19 cellular contexts compared by ENCODE assay signal in the genomic region with DNA sequence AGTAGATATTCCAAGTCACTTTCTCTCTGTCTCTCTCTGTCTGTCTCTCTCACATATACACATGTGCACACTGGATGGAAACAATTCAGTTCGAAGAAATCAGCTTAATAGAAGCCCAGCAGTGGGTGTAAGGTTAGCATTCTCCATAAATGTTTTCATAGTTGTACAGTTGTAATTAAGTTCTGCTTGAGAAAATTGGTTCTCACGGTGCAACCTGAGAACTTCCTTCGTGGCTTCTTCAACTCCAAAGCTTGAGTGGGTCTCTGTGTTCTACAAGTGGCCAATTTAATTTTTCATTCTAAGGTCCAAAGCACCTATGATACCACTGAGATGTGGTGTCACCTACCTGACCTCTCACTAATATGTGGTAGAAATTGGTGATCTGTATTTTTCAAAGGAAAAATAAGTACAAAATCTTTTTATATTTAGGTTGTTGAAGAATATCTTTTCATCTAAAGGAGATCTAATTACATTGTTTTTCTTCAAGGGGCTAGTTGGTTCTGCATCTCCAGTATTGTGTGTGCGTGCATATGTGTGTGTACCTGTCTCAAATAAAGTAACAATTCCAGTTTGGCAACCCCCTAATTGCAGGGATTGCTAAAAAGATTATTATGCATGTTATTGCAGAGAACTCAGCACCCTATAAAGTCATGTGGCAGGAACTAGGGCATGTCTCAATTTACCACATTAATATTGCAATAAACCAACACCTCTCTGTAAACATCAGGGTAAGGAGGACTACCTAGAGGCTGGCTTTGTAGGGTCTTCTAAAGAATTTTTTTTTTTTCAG.
"Had no signal": no experiment of that assay in that cellular context is flagged by ENCODE, and none has a peak within 500 bp of the region (broad histone marks: within the 10 kb centered on the region; RNA-seq: fewer than 3 reads in every experiment).

No MANE protein-coding gene starts in this region.

- H3K4me1 Mint-ChIP-seq: neural progenitor cell; stimulated activated effector memory CD8-positive, alpha-beta T cell treated with anti-CD3 and anti-CD28 coated beads, Interleukin-12 subunit alpha, Interleukin-12 subunit beta, amount 100 ng/mL, for 72 hours had no signal

- H3K36me3 ChIP-seq: ascending aorta, neural progenitor cell, ovary, right lobe of liver, upper lobe of right lung had no signal

- H3K27me3 ChIP-seq: ascending aorta, neural progenitor cell, ovary, right lobe of liver, upper lobe of right lung had no signal

- H3K4me1 ChIP-seq: ascending aorta, upper lobe of right lung had no signal

- H3K27ac ChIP-seq: ascending aorta, coronary artery, neural progenitor cell, ovary, right lobe of liver, upper lobe of right lung had no signal

- ATAC-seq: activated T-cell treated with anti-CD3 and anti-CD28 coated beads, Interleukin-2, amount 50 U/mL, for 72 hours; left ventricle myocardium superior; right lobe of liver; stimulated activated effector memory CD8-positive, alpha-beta T cell treated with anti-CD3 and anti-CD28 coated beads, Interleukin-12 subunit alpha, Interleukin-12 subunit beta, amount 100 ng/mL, for 72 hours; upper lobe of right lung had no signal

- H3K4me3 Mint-ChIP-seq: activated T-cell treated with anti-CD3 and anti-CD28 coated beads, Interleukin-2, amount 50 U/mL, for 72 hours; neural progenitor cell; stimulated activated effector memory CD8-positive, alpha-beta T cell treated with anti-CD3 and anti-CD28 coated beads, Interleukin-12 subunit alpha, Interleukin-12 subunit beta, amount 100 ng/mL, for 72 hours had no signal

- H3K9me3 ChIP-seq: ascending aorta, ovary, right lobe of liver, upper lobe of right lung had no signal

- H3K9ac ChIP-seq: neural progenitor cell had no signal

- H3K36me3 Mint-ChIP-seq: neural progenitor cell; stimulated activated effector memory CD8-positive, alpha-beta T cell treated with anti-CD3 and anti-CD28 coated beads, Interleukin-12 subunit alpha, Interleukin-12 subunit beta, amount 100 ng/mL, for 72 hours had no signal

- DNase-seq: activated CD4-positive, alpha-beta T cell treated with anti-CD3 and anti-CD28 coated beads, Interleukin-2, amount 50 U/mL, for 1 hour; activated CD4-positive, CD25-positive, alpha-beta regulatory T cell treated with anti-CD3 and anti-CD28 coated beads, Interleukin-2, amount 50 U/mL, for 72 hours; activated CD8-positive, alpha-beta memory T cell treated with anti-CD3 and anti-CD28 coated beads for 24 hours; activated CD8-positive, alpha-beta memory T cell treated with anti-CD3 and anti-CD28 coated beads, Interleukin-2, amount 50 U/mL, for 48 hours; activated effector memory CD4-positive, alpha-beta T cell treated with anti-CD3 and anti-CD28 coated beads, Interleukin-2, amount 50 U/mL, for 16 hours; activated naive CD4-positive, alpha-beta T cell treated with anti-CD3 and anti-CD28 coated beads, Interleukin-2, amount 50 U/mL, for 16 hours; activated T-cell treated with anti-CD3 and anti-CD28 coated beads, Interleukin-2, amount 50 U/mL, for 72 hours; erythroblast; foreskin melanocyte; left ventricle myocardium superior; ovary; right lobe of liver; stimulated activated CD4-positive, alpha-beta T cell treated with anti-CD3 and anti-CD28 coated beads, Interleukin-4, amount 100 ng/mL, for 24 hours; upper lobe of right lung had no signal

- H3K9me3 Mint-ChIP-seq: activated T-cell treated with anti-CD3 and anti-CD28 coated beads, Interleukin-2, amount 50 U/mL, for 72 hours; neural progenitor cell; stimulated activated effector memory CD8-positive, alpha-beta T cell treated with anti-CD3 and anti-CD28 coated beads, Interleukin-12 subunit alpha, Interleukin-12 subunit beta, amount 100 ng/mL, for 72 hours had no signal

- H3K4me3 ChIP-seq: ascending aorta, coronary artery, neural progenitor cell, ovary, right lobe of liver, smooth muscle cell, upper lobe of right lung had no signal

- H3K27ac Mint-ChIP-seq: activated T-cell treated with anti-CD3 and anti-CD28 coated beads, Interleukin-2, amount 50 U/mL, for 72 hours; neural progenitor cell; stimulated activated effector memory CD8-positive, alpha-beta T cell treated with anti-CD3 and anti-CD28 coated beads, Interleukin-12 subunit alpha, Interleukin-12 subunit beta, amount 100 ng/mL, for 72 hours had no signal
